ENCODE assay signal across 31 cellular contexts in genomic region chr12:3065300-3065699, GRCh38. TPM values are rescaled to one million over a fixed set of nuclear protein-coding genes. Genes with fewer than 3 reads are reported as not detected.
"Had no signal": no experiment of that assay in that cellular context is flagged by ENCODE, and none has a peak within 500 bp of the region (broad histone marks: within the 10 kb centered on the region; RNA-seq: fewer than 3 reads in every experiment).

No MANE protein-coding gene starts in this region.

- H3K27ac ChIP-seq: ascending aorta, body of pancreas, KMS-11, SK-N-MC had no signal

- H3K4me1 Mint-ChIP-seq: activated naive CD8-positive, alpha-beta T cell treated with anti-CD3 and anti-CD28 coated beads, Interleukin-2, amount 50 U/mL, for 24 hours; central memory CD8-positive, alpha-beta T cell; T-cell had no signal

- DNase-seq: activated CD4-positive, alpha-beta T cell treated with anti-CD3 and anti-CD28 coated beads for 48 hours; activated CD4-positive, alpha-beta T cell treated with anti-CD3 and anti-CD28 coated beads, Interleukin-2, amount 50 U/mL, for 4 hours; activated CD4-positive, CD25-positive, alpha-beta regulatory T cell treated with anti-CD3 and anti-CD28 coated beads, Interleukin-2, amount 50 U/mL, for 72 hours; activated CD8-positive, alpha-beta memory T cell treated with anti-CD3 and anti-CD28 coated beads, Interleukin-2, amount 50 U/mL, for 48 hours; activated CD8-positive, alpha-beta T cell treated with anti-CD3 and anti-CD28 coated beads, Interleukin-2, amount 10 ng/mL, durations not matched to agents 7 days and 5 days; activated effector memory CD4-positive, alpha-beta T cell treated with Interleukin-2 at 50 U/mL for 16 hours; activated naive CD4-positive, alpha-beta T cell; activated naive CD8-positive, alpha-beta T cell treated with anti-CD3 and anti-CD28 coated beads, Interleukin-2, amount 50 U/mL, for 24 hours; activated T-cell treated with anti-CD3 and anti-CD28 coated beads, Interleukin-2, amount 50 U/mL, for 1 hour; amniotic stem cell; body of pancreas; MM.1S; NCI-H1105; NCI-H1436; NCI-H1694 treated with DMSO at 0.1 percent for 48 hours; NCI-H2029 treated with DMSO at 0.1 percent for 48 hours; NCI-H345; NCI-H510A; NCI-H526 treated with DMSO at 0.1 percent for 48 hours; NCI-H82; RPMI8226; T-cell; T-helper 2 cell; T1000 had no signal

- H3K36me3 ChIP-seq: ascending aorta had no signal

- H3K36me3 Mint-ChIP-seq: activated naive CD4-positive, alpha-beta T cell treated with anti-CD3 and anti-CD28 coated beads, Interleukin-2, amount 50 U/mL, for 72 hours; T-cell had no signal

- H3K4me3 Mint-ChIP-seq: activated CD8-positive, alpha-beta T cell treated with anti-CD3 and anti-CD28 coated beads, Interleukin-2, amount 10 ng/mL, durations not matched to agents 7 days and 5 days; activated naive CD8-positive, alpha-beta T cell treated with anti-CD3 and anti-CD28 coated beads, Interleukin-2, amount 50 U/mL, for 24 hours; central memory CD8-positive, alpha-beta T cell; T-cell had no signal

- H3K9ac ChIP-seq: KMS-11 had no signal

- H3K4me1 ChIP-seq: ascending aorta had no signal

- H3K4me3 ChIP-seq: ascending aorta, body of pancreas, SK-N-MC had no signal

- H3K9me3 ChIP-seq: body of pancreas had no signal

- H3K27me3 ChIP-seq: ascending aorta, body of pancreas had no signal

- ATAC-seq: activated CD8-positive, alpha-beta T cell treated with anti-CD3 and anti-CD28 coated beads, Interleukin-2, amount 10 ng/mL, durations not matched to agents 7 days and 5 days; activated naive CD4-positive, alpha-beta T cell treated with anti-CD3 and anti-CD28 coated beads, Interleukin-2, amount 50 U/mL, for 72 hours; activated naive CD8-positive, alpha-beta T cell treated with anti-CD3 and anti-CD28 coated beads, Interleukin-2, amount 50 U/mL, for 24 hours; body of pancreas; Panc1; Right ventricle myocardium inferior; T-cell had no signal

- H3K27ac Mint-ChIP-seq: activated CD8-positive, alpha-beta T cell treated with anti-CD3 and anti-CD28 coated beads, Interleukin-2, amount 10 ng/mL, durations not matched to agents 7 days and 5 days; activated naive CD4-positive, alpha-beta T cell treated with anti-CD3 and anti-CD28 coated beads, Interleukin-2, amount 50 U/mL, for 72 hours; activated naive CD8-positive, alpha-beta T cell treated with anti-CD3 and anti-CD28 coated beads, Interleukin-2, amount 50 U/mL, for 24 hours; T-cell had no signal

- H3K4me2 ChIP-seq: KMS-11 had no signal

RNA-seq across cellular contexts. Expression of gene TSPAN9, which starts 11.9 kb away (rescaled TPM):
- total RNA-seq: activated CD8-positive, alpha-beta T cell treated with anti-CD3 and anti-CD28 coated beads, Interleukin-2, amount 10 ng/mL, durations not matched to agents 7 days and 5 days had no signal
